In the genomic region with DNA sequence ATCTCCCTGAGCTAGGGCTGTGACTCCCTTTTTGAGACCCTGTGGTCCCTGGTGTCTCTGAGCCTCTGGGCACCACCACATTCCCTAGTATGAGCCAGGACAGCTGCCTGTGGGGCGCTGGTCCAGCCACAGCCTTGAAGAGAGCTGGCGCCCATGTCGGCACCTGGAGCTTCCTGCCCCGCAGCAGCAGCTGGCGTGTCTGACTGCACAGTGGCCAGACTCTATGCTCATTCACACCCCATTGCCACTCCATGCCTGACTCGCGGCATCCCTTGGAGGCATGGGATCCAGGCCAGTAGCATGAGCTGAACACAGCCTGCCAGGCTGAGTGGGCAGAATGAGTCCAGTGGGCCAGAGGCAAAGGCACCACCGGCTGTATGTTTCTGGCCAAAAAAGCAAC, we compare ENCODE assay signal across 17 cellular contexts. TPM values are rescaled to one million over a fixed set of nuclear protein-coding genes. Genes with fewer than 3 reads are reported as not detected.
"Had no signal": no experiment of that assay in that cellular context is flagged by ENCODE, and none has a peak within 500 bp of the region (broad histone marks: within the 10 kb centered on the region; RNA-seq: fewer than 3 reads in every experiment).

No MANE protein-coding gene starts in this region.

- FAIRE-seq: pancreas had no signal

- H3K4me3 ChIP-seq: colonic mucosa, esophagus squamous epithelium, gastroesophageal sphincter, hepatocyte, lung, pancreas, smooth muscle cell, tibial artery, upper lobe of left lung, vagina had no signal

- H3K27me3 ChIP-seq: colonic mucosa, hepatocyte, pancreas, upper lobe of left lung, vagina had no signal

- H3K27ac ChIP-seq: colonic mucosa, esophagus squamous epithelium, gastroesophageal sphincter, hepatocyte, pancreas, tibial artery, upper lobe of left lung, vagina had no signal

- H2AFZ ChIP-seq: hepatocyte had no signal

- H3K79me2 ChIP-seq: hepatocyte had no signal

- H3K4me1 ChIP-seq: colonic mucosa, esophagus squamous epithelium, gastroesophageal sphincter, pancreas, tibial artery, upper lobe of left lung, vagina had no signal

- DNase-seq: colonic mucosa; dermis blood vessel endothelial cell; esophagus squamous epithelium; foreskin fibroblast; left colon; left ventricle myocardium superior; natural killer cell; right cardiac atrium; stimulated activated CD4-positive, alpha-beta T cell treated with anti-CD3 and anti-CD28 coated beads, Interleukin-2, amount 100 ng/mL, for 48 hours; tibial artery had no signal

- H3K4me2 ChIP-seq: hepatocyte, smooth muscle cell had no signal

- H3K36me3 ChIP-seq: colonic mucosa, esophagus squamous epithelium, gastroesophageal sphincter, pancreas, tibial artery, upper lobe of left lung, vagina had no signal

- H3K9me3 ChIP-seq: colonic mucosa, esophagus squamous epithelium, gastroesophageal sphincter, pancreas, tibial artery, upper lobe of left lung, vagina had no signal

RNA-seq across cellular contexts. Expression of gene SPP1, which starts 8.3 kb away (rescaled TPM):
- total RNA-seq: natural killer cell had no signal
